8 cellular contexts compared by ENCODE assay signal in the genomic region with DNA sequence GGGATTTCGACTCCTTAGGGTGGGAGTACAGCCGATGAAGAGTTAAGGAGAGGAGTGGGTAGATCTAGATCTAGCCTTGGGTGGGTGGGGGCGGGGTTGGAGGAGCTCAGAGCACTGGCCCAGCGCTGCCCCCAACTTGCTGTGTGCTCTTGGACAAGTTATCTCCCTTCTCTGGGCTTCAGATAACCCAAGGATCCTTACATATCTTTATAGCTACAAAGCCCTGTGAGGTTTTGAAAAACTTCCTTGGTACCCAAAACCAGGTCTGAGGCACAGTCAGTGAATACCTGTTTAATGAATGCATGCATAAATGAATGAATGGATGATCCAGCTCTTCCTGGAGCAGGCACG. TPM values are rescaled to one million over a fixed set of nuclear protein-coding genes. Genes with fewer than 3 reads are reported as not detected.
DNase-seq lines count a peak whose midpoint lies in the region; ATAC-seq and TF ChIP-seq lines count a peak whose summit lies in the region.

No MANE protein-coding gene starts in this region.

- H3K9me3 Mint-ChIP-seq in Calu3 (ENCODE audit: low read depth, unreplicated experiment), result no peaks in the 10 kb centered on the region

- no peaks in the 10 kb centered on the region for H3K79me2 ChIP-seq in parathyroid adenoma

- H3K36me3 Mint-ChIP-seq in Calu3 (ENCODE audit: insufficient read depth, unreplicated experiment), result peaks cover 52% of the 10 kb centered on the region

- peaks cover 10% of the 10 kb centered on the region for H3K27me3 Mint-ChIP-seq in Calu3 (ENCODE audit: unreplicated experiment)

- no peak for DNase-seq in Calu3
- peak; percentile 49 for DNase-seq in OCI-M1 (lab: John Stamatoyannopoulos, UW)
- DNase-seq in epithelial cell of prostate (ENCODE audit: low read depth, low spot score), result no peak
- DNase-seq in foreskin melanocyte, result no peak
- no peak for DNase-seq in cerebellum (ENCODE audit: low spot score)
- DNase-seq in dedifferentiated amniotic fluid mesenchymal stem cell (ENCODE audit: extremely low spot score), result no peak

- H3K4me2 ChIP-seq in parathyroid adenoma (ENCODE audit: low read length), result peak overlapping the region; percentile 95

- peaks cover 46% of the 10 kb centered on the region for H3K4me1 Mint-ChIP-seq in Calu3 (ENCODE audit: low read depth, unreplicated experiment)

- H3K27ac ChIP-seq in epithelial cell of prostate, result peak overlapping the region; percentile 86
- no peak overlapping the region for H3K27ac ChIP-seq in parathyroid adenoma

- H3K4me3 Mint-ChIP-seq in Calu3 (ENCODE audit: low read depth, unreplicated experiment), result peak overlapping the region; percentile 81

- no TSS peak for BruUV-seq in Calu3 (replicated peaks; lab: Mats Ljungman, UMichigan)

- H2AFZ ChIP-seq in parathyroid adenoma, result no peak overlapping the region

- H3K9ac ChIP-seq in parathyroid adenoma, result no peak overlapping the region

- intact Hi-C loops in Calu3 (cut with micrococcal nuclease; ENCODE audit: unreplicated experiment), result loop anchor here (10.0 kb wide), 1 partner anchor 85 kb away; no protein-coding TSS in a partner anchor

- CTCF ChIA-PET in Calu3 (lab: Charles Lee), result interaction anchor here (0.5 kb wide), 1 partner anchor 125 kb away, joined by 5 read pairs; no protein-coding TSS in a partner anchor

- TF ChIP-seq CTCF in Calu3 (IDR thresholded peaks at IDR 0.05; ENCODE audit: unreplicated experiment), result no peak
- no peak for TF ChIP-seq CTCF in parathyroid adenoma (IDR thresholded peaks at IDR 0.05)

- no peaks in the 10 kb centered on the region for H3K9me3 ChIP-seq in parathyroid adenoma (ENCODE audit: control insufficient read depth, low read length)

- H3K27me3 ChIP-seq in parathyroid adenoma (ENCODE audit: control insufficient read depth, insufficient read depth, low read length), result no peaks in the 10 kb centered on the region

- H3K27ac Mint-ChIP-seq in Calu3 (ENCODE audit: unreplicated experiment), result peak overlapping the region; percentile 46

- ATAC-seq in GM21526 (IDR thresholded peaks at IDR 0.05; ENCODE audit: low FRiP score, unreplicated experiment), result no peak

- H3K36me3 ChIP-seq in parathyroid adenoma (ENCODE audit: control insufficient read depth, insufficient read depth, low read length), result no peaks in the 10 kb centered on the region

- H3K4me3 ChIP-seq in parathyroid adenoma (ENCODE audit: low read depth, low read length), result no peak overlapping the region

- H3K4me1 ChIP-seq in parathyroid adenoma, result peaks cover 10% of the 10 kb centered on the region

RNA-seq across cellular contexts. Expression of a gene that starts 1.3 kb away (rescaled TPM):
- total RNA-seq in Calu3 (2022), result 78.4 and 85.7 TPM in 2 replicates
- total RNA-seq in cerebellum, result 104 TPM
